In the genomic region with DNA sequence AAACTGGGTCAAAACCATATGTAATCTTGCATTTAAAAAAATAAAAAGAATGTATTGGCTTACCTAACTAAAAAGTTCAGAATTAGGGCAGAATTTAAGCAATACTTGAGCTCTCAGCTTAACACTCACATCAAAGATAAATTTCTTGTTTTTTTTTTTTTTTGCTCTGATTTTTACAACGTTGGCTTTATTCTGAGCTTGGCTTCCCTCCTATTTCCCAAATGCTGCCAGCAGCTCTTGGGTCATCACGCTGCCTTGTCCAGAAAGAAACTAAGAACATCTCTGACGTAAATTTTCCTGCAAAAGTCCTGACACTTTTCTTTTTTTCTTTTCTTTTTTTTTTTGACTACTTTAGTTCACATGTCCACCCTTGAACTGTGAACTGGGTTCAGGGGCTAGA, we compare ENCODE assay signal across 24 cellular contexts.
DNase-seq lines count a peak whose midpoint lies in the region; TF ChIP-seq lines count a peak whose summit lies in the region.
"Had no signal": no experiment of that assay in that cellular context is flagged by ENCODE, and none has a peak within 500 bp of the region (broad histone marks: within the 10 kb centered on the region; RNA-seq: fewer than 3 reads in every experiment).

No MANE protein-coding gene starts in this region.

- DNase-seq in GM23248 (peak; percentile 19), fibroblast of the aortic adventitia (ENCODE audit: low read depth) (peak; percentile 90), medulla oblongata (ENCODE audit: extremely low spot score) (peak; percentile 26), stomach (no peak), MG63 (no peak), ecto neural progenitor cell (ENCODE audit: low spot score) (no peak), SKM-1 (lab: John Stamatoyannopoulos, UW; ENCODE audit: unreplicated experiment) (no peak), ACHN (no peak)
- DNase-seq: activated CD4-positive, alpha-beta memory T cell treated with anti-CD3 and anti-CD28 coated beads for 36 hours; activated T-cell treated with anti-CD3 and anti-CD28 coated beads, Interleukin-2, amount 50 U/mL, for 24 hours; CD4-positive, CD25-positive, alpha-beta regulatory T cell; DMS153; GF-D8; KG1; kidney; mucosa of descending colon; NCI-H1092 treated with DMSO at 0.1 percent for 48 hours; NCI-H526; SIG-M5; stimulated activated CD8-positive, alpha-beta memory T cell treated with anti-CD3 and anti-CD28 coated beads, Interleukin-4, amount 100 ng/mL, for 48 hours; testis had no signal

- H3K9me3 ChIP-seq in GM23248 (ENCODE audit: low read depth), result no peaks in the 10 kb centered on the region
- peaks cover 0 to 6% (median 0%) of the 10 kb centered on the region in 4 donors for H3K9me3 ChIP-seq in stomach
- no peaks in the 10 kb centered on the region for H3K9me3 ChIP-seq in MG63
- H3K9me3 ChIP-seq: mucosa of descending colon, testis had no signal

- H3K36me3 ChIP-seq in GM23248 (ENCODE audit: low read depth), result no peaks in the 10 kb centered on the region
- no peaks in the 10 kb centered on the region for H3K36me3 ChIP-seq in stomach
- no peaks in the 10 kb centered on the region for H3K36me3 ChIP-seq in MG63
- H3K36me3 ChIP-seq: cardiac muscle cell had no signal

- H3K4me2 ChIP-seq in GM23248 (ENCODE audit: unreplicated experiment), result no peak overlapping the region

- no peak for TF ChIP-seq EP300 in stomach (IDR thresholded peaks at IDR 0.05)

- H4K20me1 ChIP-seq in GM23248 (ENCODE audit: insufficient read depth), result no peaks in the 10 kb centered on the region

- no peaks in the 10 kb centered on the region for H3K27me3 ChIP-seq in GM23248 (replicated peaks; ENCODE audit: insufficient read depth)
- H3K27me3 ChIP-seq in stomach, result no peaks in the 10 kb centered on the region
- H3K27me3 ChIP-seq in MG63, result no peaks in the 10 kb centered on the region
- H3K27me3 ChIP-seq: cardiac muscle cell, testis had no signal

- H3K9me2 ChIP-seq in GM23248 (ENCODE audit: insufficient read depth), result no peaks in the 10 kb centered on the region

- no peak for TF ChIP-seq CTCF in fibroblast of the aortic adventitia (IDR thresholded peaks at IDR 0.05; ENCODE audit: insufficient read depth, low read length)
- TF ChIP-seq CTCF in stomach (IDR thresholded peaks at IDR 0.05), result no peak

- no peak overlapping the region for H3K27ac ChIP-seq in GM23248
- H3K27ac ChIP-seq in stomach, result peak overlapping the region in 3 of 5 donors; percentile 35 to 62 (median 41)
- H3K27ac ChIP-seq: cardiac muscle cell, testis, VCaP had no signal

- in situ Hi-C loops in GM23248 (cut with MboI) (no loop called here), ACHN (cut with HindIII; ENCODE audit: low pct_ligation_motif_present, low pct_unique_long_range_greater_than_20kb, low sequenced_read_pairs) (no loop called here)

- intact Hi-C loops in stomach (cut with DNase I; ENCODE audit: low total_unique reads), result no loop called here

- H3K4me1 ChIP-seq in GM23248 (ENCODE audit: insufficient read depth) (no peaks in the 10 kb centered on the region), stomach (peaks cover 0 to 5% (median 0%) of the 10 kb centered on the region in 4 donors)
- H3K4me1 ChIP-seq: testis had no signal

- 39 to 43% methylated on average over 3 of the region's 3 CpGs for WGBS in GM23248 (ENCODE audit: low coverage in 1 of 2, low lambda C conversion rate in 2 of 2, missing lambda C conversion rate in 2 of 2), 2 experiments
- 58 to 72% (median 71%) methylated on average over 3 of the region's 3 CpGs for WGBS in stomach, 5 donors

- H3K9ac ChIP-seq in GM23248, result no peak overlapping the region

- no peaks in the 10 kb centered on the region for H3F3A ChIP-seq in GM23248 (ENCODE audit: insufficient read depth)

- no peaks in the 10 kb centered on the region for H3K79me2 ChIP-seq in GM23248 (ENCODE audit: insufficient read depth)

- H2AFZ ChIP-seq in GM23248, result no peak overlapping the region

- H3K4me3 ChIP-seq in GM23248 (no peak overlapping the region), fibroblast of the aortic adventitia (ENCODE audit: low read depth, low read length) (no peak overlapping the region), stomach (no peak overlapping the region), MG63 (no peak overlapping the region)
- H3K4me3 ChIP-seq: cardiac muscle cell, mucosa of descending colon, skin epidermis, testis had no signal

- no peak for TF ChIP-seq POLR2A in stomach (IDR thresholded peaks at IDR 0.05)

Comparison
In these comparisons a context has a peak if more than half of its experiments do, and no peak if none do; other contexts are left out.
1. DNase-seq: peak in GM23248 (single experiment), fibroblast of the aortic adventitia (single experiment) and medulla oblongata (single experiment); none in stomach (single experiment), MG63 (single experiment), ecto neural progenitor cell (single experiment), SKM-1 (single experiment) and ACHN (single experiment).